12 cellular contexts compared by ENCODE assay signal in genomic region chr20:62570897-62571666, GRCh38.
"Had no signal": no experiment of that assay in that cellular context is flagged by ENCODE, and none has a peak within 500 bp of the region (broad histone marks: within the 10 kb centered on the region; RNA-seq: fewer than 3 reads in every experiment).

No MANE protein-coding gene starts in this region.

- H3K27ac Mint-ChIP-seq: activated CD4-positive, alpha-beta memory T cell treated with anti-CD3 and anti-CD28 coated beads, Interleukin-2, amount 10 ng/mL, durations not matched to agents 7 days and 5 days; activated naive CD4-positive, alpha-beta T cell treated with anti-CD3 and anti-CD28 coated beads for 36 hours; effector memory CD8-positive, alpha-beta T cell; natural killer cell treated with Interleukin-12 subunit alpha and Interleukin-12 subunit beta and Interleukin-15 and Interleukin-18, amount 100 ng/mL, for 72 hours; T-cell had no signal

- ATAC-seq: effector memory CD8-positive, alpha-beta T cell had no signal

- DNase-seq: activated CD4-positive, alpha-beta memory T cell treated with anti-CD3 and anti-CD28 coated beads, Interleukin-2, amount 10 ng/mL, durations not matched to agents 7 days and 5 days; activated CD4-positive, alpha-beta T cell treated with anti-CD3 and anti-CD28 coated beads for 1 hour; activated CD8-positive, alpha-beta memory T cell treated with anti-CD3 and anti-CD28 coated beads, Interleukin-2, amount 50 U/mL, for 48 hours; central memory CD4-positive, alpha-beta T cell; effector memory CD8-positive, alpha-beta T cell; small intestine; T-cell; T1000; tibial artery had no signal

- H3K4me3 Mint-ChIP-seq: activated CD4-positive, alpha-beta memory T cell treated with anti-CD3 and anti-CD28 coated beads, Interleukin-2, amount 10 ng/mL, durations not matched to agents 7 days and 5 days; activated naive CD4-positive, alpha-beta T cell treated with anti-CD3 and anti-CD28 coated beads for 36 hours; effector memory CD8-positive, alpha-beta T cell; natural killer cell treated with Interleukin-12 subunit alpha and Interleukin-12 subunit beta and Interleukin-15 and Interleukin-18, amount 100 ng/mL, for 72 hours; T-cell had no signal

- H3K4me3 ChIP-seq: tibial artery had no signal

- H3K9me3 Mint-ChIP-seq: activated naive CD4-positive, alpha-beta T cell treated with anti-CD3 and anti-CD28 coated beads for 36 hours; effector memory CD8-positive, alpha-beta T cell; natural killer cell treated with Interleukin-12 subunit alpha and Interleukin-12 subunit beta and Interleukin-15 and Interleukin-18, amount 100 ng/mL, for 72 hours had no signal

- H3K4me1 ChIP-seq: tibial artery had no signal

- H3K36me3 Mint-ChIP-seq: natural killer cell treated with Interleukin-12 subunit alpha and Interleukin-12 subunit beta and Interleukin-15 and Interleukin-18, amount 100 ng/mL, for 72 hours; T-cell had no signal

- H3K9me3 ChIP-seq: tibial artery had no signal

- H3K27ac ChIP-seq: epithelial cell of prostate, tibial artery had no signal
